ENCODE assay signal across 34 cellular contexts in the genomic region with DNA sequence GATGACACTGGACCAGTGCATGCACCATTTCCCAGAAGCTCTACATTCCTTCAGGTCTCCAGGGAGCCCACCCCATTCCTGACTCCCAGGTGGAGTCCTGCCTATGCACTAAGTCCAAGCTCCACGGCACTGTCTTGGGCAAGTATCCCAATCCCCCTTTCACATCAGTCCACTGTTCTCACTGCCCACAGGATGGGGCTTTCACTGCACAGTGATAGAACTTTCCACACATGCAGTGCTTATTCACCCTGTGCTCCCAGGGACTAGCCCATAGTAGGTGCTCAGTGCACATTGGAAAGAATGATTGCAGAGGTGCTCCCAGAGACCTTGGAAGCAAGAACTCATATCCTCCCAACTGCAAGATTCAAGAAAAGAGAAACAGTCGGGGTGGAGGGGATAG. TPM values are rescaled to one million over a fixed set of nuclear protein-coding genes. Genes with fewer than 3 reads are reported as not detected.
"Had no signal": no experiment of that assay in that cellular context is flagged by ENCODE, and none has a peak within 500 bp of the region (broad histone marks: within the 10 kb centered on the region; RNA-seq: fewer than 3 reads in every experiment).

No MANE protein-coding gene starts in this region.

- H3K36me3 ChIP-seq: adrenal gland, cardiac muscle cell, esophagus muscularis mucosa, gastrocnemius medialis, WERI-Rb-1 had no signal

- H3K9me3 ChIP-seq: adrenal gland, body of pancreas, esophagus muscularis mucosa, gastrocnemius medialis had no signal

- H3K27ac ChIP-seq: adrenal gland, body of pancreas, cardiac muscle cell, coronary artery, dorsolateral prefrontal cortex, esophagus muscularis mucosa, foreskin keratinocyte, gastrocnemius medialis, WERI-Rb-1 had no signal

- H3K4me3 ChIP-seq: adrenal gland, body of pancreas, cardiac muscle cell, coronary artery, dorsolateral prefrontal cortex, esophagus muscularis mucosa, gastrocnemius medialis had no signal

- H3K4me1 ChIP-seq: adrenal gland, body of pancreas, foreskin keratinocyte, gastrocnemius medialis had no signal

- DNase-seq: activated B cell treated with CpG ODN at 0.5 μM for 24 hours; activated CD4-positive, alpha-beta T cell treated with anti-CD3 and anti-CD28 coated beads for 48 hours; activated CD4-positive, alpha-beta T cell treated with anti-CD3 and anti-CD28 coated beads, Interleukin-2, amount 50 U/mL, for 1 hour; activated CD4-positive, alpha-beta T cell treated with anti-CD3 and anti-CD28 coated beads, Interleukin-2, amount 50 U/mL, for 48 hours; activated CD8-positive, alpha-beta memory T cell treated with anti-CD3 and anti-CD28 coated beads for 24 hours; activated CD8-positive, alpha-beta T cell treated with anti-CD3 and anti-CD28 coated beads for 36 hours; activated effector memory CD4-positive, alpha-beta T cell treated with anti-CD3 and anti-CD28 coated beads, Interleukin-2, amount 50 U/mL, for 16 hours; activated naive CD4-positive, alpha-beta T cell treated with anti-CD3 and anti-CD28 coated beads for 36 hours; activated naive CD8-positive, alpha-beta T cell treated with anti-CD3 and anti-CD28 coated beads for 36 hours; activated naive CD8-positive, alpha-beta T cell treated with anti-CD3 and anti-CD28 coated beads, Interleukin-2, amount 50 U/mL, for 24 hours; activated T-cell treated with anti-CD3 and anti-CD28 coated beads, Interleukin-2, amount 50 U/mL, for 1 hour; activated T-cell treated with anti-CD3 and anti-CD28 coated beads, Interleukin-2, amount 50 U/mL, for 48 hours; adrenal gland; amygdala; aorta; body of pancreas; central memory CD4-positive, alpha-beta T cell; cerebellar nuclear complex; dorsolateral prefrontal cortex; effector memory CD4-positive, alpha-beta T cell; erythroblast; foreskin keratinocyte; gastrocnemius medialis; glutamatergic neuron; T-helper 1 cell; T-helper 17 cell; T1000; WERI-Rb-1 had no signal

- ATAC-seq: activated CD4-positive, CD25-positive, alpha-beta regulatory T cell treated with anti-CD3 and anti-CD28 coated beads, Interleukin-2, amount 50 U/mL, for 24 hours; activated CD8-positive, alpha-beta T cell treated with anti-CD3 and anti-CD28 coated beads for 36 hours; activated naive CD8-positive, alpha-beta T cell treated with anti-CD3 and anti-CD28 coated beads, Interleukin-2, amount 50 U/mL, for 24 hours; body of pancreas; foreskin keratinocyte; gastrocnemius medialis; T-helper 17 cell had no signal

- H3K27me3 ChIP-seq: adrenal gland, body of pancreas, cardiac muscle cell, dorsolateral prefrontal cortex, esophagus muscularis mucosa, foreskin keratinocyte, gastrocnemius medialis had no signal

RNA-seq across cellular contexts. Expression of gene MS4A10, which starts 6.4 kb away (rescaled TPM):
- total RNA-seq: activated B cell treated with CpG ODN at 0.5 μM for 24 hours; activated CD8-positive, alpha-beta T cell treated with anti-CD3 and anti-CD28 coated beads for 36 hours; activated naive CD4-positive, alpha-beta T cell treated with anti-CD3 and anti-CD28 coated beads for 36 hours; activated naive CD8-positive, alpha-beta T cell treated with anti-CD3 and anti-CD28 coated beads for 36 hours; activated T-helper 1 cell treated with anti-CD3 and anti-CD28 coated beads, Interleukin-12 subunit alpha, Interleukin-12 subunit beta, Interleukin-2, Interleukin-4 antibody, amounts not matched to agents 30 ng/mL and 10 ng/mL and 1 ng/mL, durations not matched to agents 14 hours and 24 hours and 36 hours; activated T-helper 2 cell treated with anti-CD3 and anti-CD28 coated beads, Interferon-gamma antibody, Interleukin-2, Interleukin-4, amounts not matched to agents 10 μg/mL and 5 μg/mL and 100 μg/mL, durations not matched to agents 14 hours and 24 hours and 36 hours; adrenal gland; aorta; body of pancreas; cardiac muscle cell; esophagus muscularis mucosa; foreskin keratinocyte; gastrocnemius medialis; T-helper 17 cell had no signal
- polyA plus RNA-seq: adrenal gland, cardiac muscle cell, foreskin keratinocyte had no signal

RNA-seq across cellular contexts. Expression of gene MS4A15, which starts 34.9 kb away (rescaled TPM):
- total RNA-seq: activated B cell treated with CpG ODN at 0.5 μM for 24 hours; activated CD8-positive, alpha-beta T cell treated with anti-CD3 and anti-CD28 coated beads for 36 hours; activated naive CD4-positive, alpha-beta T cell treated with anti-CD3 and anti-CD28 coated beads for 36 hours; activated naive CD8-positive, alpha-beta T cell treated with anti-CD3 and anti-CD28 coated beads for 36 hours; activated T-helper 1 cell treated with anti-CD3 and anti-CD28 coated beads, Interleukin-12 subunit alpha, Interleukin-12 subunit beta, Interleukin-2, Interleukin-4 antibody, amounts not matched to agents 30 ng/mL and 10 ng/mL and 1 ng/mL, durations not matched to agents 14 hours and 24 hours and 36 hours; activated T-helper 2 cell treated with anti-CD3 and anti-CD28 coated beads, Interferon-gamma antibody, Interleukin-2, Interleukin-4, amounts not matched to agents 10 μg/mL and 5 μg/mL and 100 μg/mL, durations not matched to agents 14 hours and 24 hours and 36 hours; aorta; body of pancreas; cardiac muscle cell; foreskin keratinocyte; gastrocnemius medialis; T-helper 17 cell had no signal
- polyA plus RNA-seq: cardiac muscle cell, foreskin keratinocyte had no signal
